Comparison of ENCODE assay signal across 1 cellular context in the genomic region with DNA sequence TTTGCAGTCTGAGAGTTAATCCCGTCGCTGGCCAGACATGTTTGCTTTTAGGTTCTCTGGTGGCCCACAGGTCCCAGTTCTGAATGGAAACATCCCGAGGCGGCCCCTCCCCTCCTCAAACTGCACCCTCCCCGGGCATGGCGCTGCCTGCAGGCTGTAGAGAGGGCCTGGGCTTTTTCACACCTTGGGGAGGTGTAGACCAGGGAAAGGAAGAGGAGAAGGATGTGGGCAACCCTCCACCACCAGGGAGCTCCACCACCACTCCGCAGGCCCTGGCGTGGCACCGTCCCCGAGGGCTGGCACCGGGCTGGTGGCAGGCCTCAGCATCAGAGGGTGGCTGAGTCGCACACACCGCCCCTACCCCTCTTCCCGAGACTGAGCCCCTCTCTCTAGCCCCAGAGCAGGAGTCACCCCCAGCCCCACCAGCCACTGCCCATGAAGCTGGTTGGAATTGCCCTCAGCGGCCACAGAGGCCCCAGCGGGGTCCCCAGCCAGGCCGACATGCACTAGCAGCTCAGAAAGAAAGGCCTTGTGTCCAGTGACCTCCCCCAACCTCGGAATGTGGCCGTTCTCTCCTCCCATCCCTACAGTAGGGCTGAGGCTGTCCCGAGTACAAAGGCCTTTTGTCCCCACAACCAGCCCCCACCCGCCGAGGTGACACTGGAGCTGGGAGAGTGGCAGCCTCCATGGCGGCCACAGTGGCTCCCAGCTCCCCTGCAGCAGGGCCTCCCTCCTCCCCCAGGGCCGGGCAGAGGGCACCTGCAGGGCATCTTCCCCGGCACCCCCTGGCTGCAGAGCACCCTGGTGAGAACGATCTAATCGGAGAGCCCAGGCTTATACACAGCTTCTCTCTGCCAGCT.
TF ChIP-seq lines count a peak whose summit lies in the region.

No MANE protein-coding gene starts in this region.

TF ChIP-seq in HepG2, 621 proteins besides CTCF, POLR2A, EP300 and RAD21 (continued from another document and continues in another):
- peak; percentile 81; the same call in 1 of the 2 replicates for TF ChIP-seq MTERF4 (CRISPR knock-in tag; IDR thresholded peaks at IDR 0.05)
- TF ChIP-seq, protein P1, sequence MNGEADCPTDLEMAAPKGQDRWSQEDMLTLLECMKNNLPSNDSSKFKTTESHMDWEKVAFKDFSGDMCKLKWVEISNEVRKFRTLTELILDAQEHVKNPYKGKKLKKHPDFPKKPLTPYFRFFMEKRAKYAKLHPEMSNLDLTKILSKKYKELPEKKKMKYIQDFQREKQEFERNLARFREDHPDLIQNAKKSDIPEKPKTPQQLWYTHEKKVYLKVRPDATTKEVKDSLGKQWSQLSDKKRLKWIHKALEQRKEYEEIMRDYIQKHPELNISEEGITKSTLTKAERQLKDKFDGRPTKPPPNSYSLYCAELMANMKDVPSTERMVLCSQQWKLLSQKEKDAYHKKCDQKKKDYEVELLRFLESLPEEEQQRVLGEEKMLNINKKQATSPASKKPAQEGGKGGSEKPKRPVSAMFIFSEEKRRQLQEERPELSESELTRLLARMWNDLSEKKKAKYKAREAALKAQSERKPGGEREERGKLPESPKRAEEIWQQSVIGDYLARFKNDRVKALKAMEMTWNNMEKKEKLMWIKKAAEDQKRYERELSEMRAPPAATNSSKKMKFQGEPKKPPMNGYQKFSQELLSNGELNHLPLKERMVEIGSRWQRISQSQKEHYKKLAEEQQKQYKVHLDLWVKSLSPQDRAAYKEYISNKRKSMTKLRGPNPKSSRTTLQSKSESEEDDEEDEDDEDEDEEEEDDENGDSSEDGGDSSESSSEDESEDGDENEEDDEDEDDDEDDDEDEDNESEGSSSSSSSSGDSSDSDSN (CRISPR knock-in tag; IDR thresholded peaks at IDR 0.05), result peak; percentile 72
- TF ChIP-seq SPEN (CRISPR knock-in tag; IDR thresholded peaks at IDR 0.05; ENCODE audit: low read depth), result peak; percentile 81
- peak; percentile 19; the same call in 1 of the 2 replicates for TF ChIP-seq ARID4A (CRISPR knock-in tag; IDR thresholded peaks at IDR 0.05; ENCODE audit: borderline replicate concordance)
- TF ChIP-seq PHF5A (CRISPR knock-in tag; IDR thresholded peaks at IDR 0.05; ENCODE audit: low read depth, unreplicated experiment), result no peak
- no peak for TF ChIP-seq ZNF30 (CRISPR knock-in tag; IDR thresholded peaks at IDR 0.05)
- TF ChIP-seq NR2F2 (IDR thresholded peaks at IDR 0.05; ENCODE audit: borderline replicate concordance, low read depth), result peak; percentile 39; the same call in 1 of the 2 replicates
- no peak for TF ChIP-seq NONO (IDR thresholded peaks at IDR 0.05)
- TF ChIP-seq NONO (CRISPR knock-in tag; conservative IDR thresholded peaks at IDR 0.05), result 0 out of 2 replicates have a peak, but pooled peaks have one; percentile 74
- 0 out of 2 replicates have a peak, but pooled peaks have one; percentile 26 for TF ChIP-seq ZNF607 (CRISPR knock-in tag; IDR thresholded peaks at IDR 0.05; ENCODE audit: borderline replicate concordance)
- peak; percentile 19; the same call in 1 of the 2 replicates for TF ChIP-seq ZNF619 (CRISPR knock-in tag; IDR thresholded peaks at IDR 0.05)
- TF ChIP-seq FOXA1 (IDR thresholded peaks at IDR 0.05), result no peak
- TF ChIP-seq FOXA1 (CRISPR knock-in tag; IDR thresholded peaks at IDR 0.05), result peak; percentile 20; the same call in 1 of the 2 replicates
- TF ChIP-seq, protein P2, sequence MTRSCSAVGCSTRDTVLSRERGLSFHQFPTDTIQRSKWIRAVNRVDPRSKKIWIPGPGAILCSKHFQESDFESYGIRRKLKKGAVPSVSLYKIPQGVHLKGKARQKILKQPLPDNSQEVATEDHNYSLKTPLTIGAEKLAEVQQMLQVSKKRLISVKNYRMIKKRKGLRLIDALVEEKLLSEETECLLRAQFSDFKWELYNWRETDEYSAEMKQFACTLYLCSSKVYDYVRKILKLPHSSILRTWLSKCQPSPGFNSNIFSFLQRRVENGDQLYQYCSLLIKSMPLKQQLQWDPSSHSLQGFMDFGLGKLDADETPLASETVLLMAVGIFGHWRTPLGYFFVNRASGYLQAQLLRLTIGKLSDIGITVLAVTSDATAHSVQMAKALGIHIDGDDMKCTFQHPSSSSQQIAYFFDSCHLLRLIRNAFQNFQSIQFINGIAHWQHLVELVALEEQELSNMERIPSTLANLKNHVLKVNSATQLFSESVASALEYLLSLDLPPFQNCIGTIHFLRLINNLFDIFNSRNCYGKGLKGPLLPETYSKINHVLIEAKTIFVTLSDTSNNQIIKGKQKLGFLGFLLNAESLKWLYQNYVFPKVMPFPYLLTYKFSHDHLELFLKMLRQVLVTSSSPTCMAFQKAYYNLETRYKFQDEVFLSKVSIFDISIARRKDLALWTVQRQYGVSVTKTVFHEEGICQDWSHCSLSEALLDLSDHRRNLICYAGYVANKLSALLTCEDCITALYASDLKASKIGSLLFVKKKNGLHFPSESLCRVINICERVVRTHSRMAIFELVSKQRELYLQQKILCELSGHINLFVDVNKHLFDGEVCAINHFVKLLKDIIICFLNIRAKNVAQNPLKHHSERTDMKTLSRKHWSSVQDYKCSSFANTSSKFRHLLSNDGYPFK (CRISPR knock-in tag; IDR thresholded peaks at IDR 0.05; ENCODE audit: borderline replicate concordance), result peak; percentile 79; the same call in 1 of the 2 replicates
- 0 out of 2 replicates have a peak, but pooled peaks have one; percentile 43 for TF ChIP-seq SIN3A (IDR thresholded peaks at IDR 0.05; ENCODE audit: borderline replicate concordance, low read depth, low read length)
- peak; percentile 76; the same call in 1 of the 2 replicates for TF ChIP-seq ZNF430 (CRISPR knock-in tag; IDR thresholded peaks at IDR 0.05)
- TF ChIP-seq, protein P3, sequence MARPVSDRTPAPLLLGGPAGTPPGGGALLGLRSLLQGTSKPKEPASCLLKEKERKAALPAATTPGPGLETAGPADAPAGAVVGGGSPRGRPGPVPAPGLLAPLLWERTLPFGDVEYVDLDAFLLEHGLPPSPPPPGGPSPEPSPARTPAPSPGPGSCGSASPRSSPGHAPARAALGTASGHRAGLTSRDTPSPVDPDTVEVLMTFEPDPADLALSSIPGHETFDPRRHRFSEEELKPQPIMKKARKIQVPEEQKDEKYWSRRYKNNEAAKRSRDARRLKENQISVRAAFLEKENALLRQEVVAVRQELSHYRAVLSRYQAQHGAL (CRISPR knock-in tag; IDR thresholded peaks at IDR 0.05; ENCODE audit: not compliant biosample characterization), result no peak
- TF ChIP-seq, protein P4, sequence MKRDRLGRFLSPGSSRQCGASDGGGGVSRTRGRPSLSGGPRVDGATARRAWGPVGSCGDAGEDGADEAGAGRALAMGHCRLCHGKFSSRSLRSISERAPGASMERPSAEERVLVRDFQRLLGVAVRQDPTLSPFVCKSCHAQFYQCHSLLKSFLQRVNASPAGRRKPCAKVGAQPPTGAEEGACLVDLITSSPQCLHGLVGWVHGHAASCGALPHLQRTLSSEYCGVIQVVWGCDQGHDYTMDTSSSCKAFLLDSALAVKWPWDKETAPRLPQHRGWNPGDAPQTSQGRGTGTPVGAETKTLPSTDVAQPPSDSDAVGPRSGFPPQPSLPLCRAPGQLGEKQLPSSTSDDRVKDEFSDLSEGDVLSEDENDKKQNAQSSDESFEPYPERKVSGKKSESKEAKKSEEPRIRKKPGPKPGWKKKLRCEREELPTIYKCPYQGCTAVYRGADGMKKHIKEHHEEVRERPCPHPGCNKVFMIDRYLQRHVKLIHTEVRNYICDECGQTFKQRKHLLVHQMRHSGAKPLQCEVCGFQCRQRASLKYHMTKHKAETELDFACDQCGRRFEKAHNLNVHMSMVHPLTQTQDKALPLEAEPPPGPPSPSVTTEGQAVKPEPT (CRISPR knock-in tag; IDR thresholded peaks at IDR 0.05; ENCODE audit: low read depth), result no peak
- peak; percentile 80 for TF ChIP-seq SAP130 (CRISPR knock-in tag; IDR thresholded peaks at IDR 0.05; ENCODE audit: low read depth)
- peak; percentile 66; the same call in 1 of the 2 replicates for TF ChIP-seq ZNF142 (CRISPR knock-in tag; IDR thresholded peaks at IDR 0.05)
- peak; percentile 83 for TF ChIP-seq REPIN1 (CRISPR knock-in tag; IDR thresholded peaks at IDR 0.05; ENCODE audit: borderline replicate concordance, low read depth)
- peak; percentile 3; the same call in 1 of the 2 replicates for TF ChIP-seq ZMYM4 (CRISPR knock-in tag; IDR thresholded peaks at IDR 0.05)
- TF ChIP-seq MTF2 (CRISPR knock-in tag; IDR thresholded peaks at IDR 0.05; ENCODE audit: borderline replicate concordance), result 0 out of 2 replicates have a peak, but pooled peaks have one; percentile 27
- no peak for TF ChIP-seq ZNF572 (CRISPR knock-in tag; IDR thresholded peaks at IDR 0.05)
- peak; percentile 66 for TF ChIP-seq ZNF263 (CRISPR knock-in tag; IDR thresholded peaks at IDR 0.05)
- peak; percentile 83 for TF ChIP-seq HOXA3 (CRISPR knock-in tag; IDR thresholded peaks at IDR 0.05)
- peak; percentile 66 for TF ChIP-seq SKI (IDR thresholded peaks at IDR 0.05; ENCODE audit: partially characterized antibody)
- TF ChIP-seq, protein P5, sequence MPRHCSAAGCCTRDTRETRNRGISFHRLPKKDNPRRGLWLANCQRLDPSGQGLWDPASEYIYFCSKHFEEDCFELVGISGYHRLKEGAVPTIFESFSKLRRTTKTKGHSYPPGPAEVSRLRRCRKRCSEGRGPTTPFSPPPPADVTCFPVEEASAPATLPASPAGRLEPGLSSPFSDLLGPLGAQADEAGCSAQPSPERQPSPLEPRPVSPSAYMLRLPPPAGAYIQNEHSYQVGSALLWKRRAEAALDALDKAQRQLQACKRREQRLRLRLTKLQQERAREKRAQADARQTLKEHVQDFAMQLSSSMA (CRISPR knock-in tag; IDR thresholded peaks at IDR 0.05), result 0 out of 2 replicates have a peak, but pooled peaks have one; percentile 2
- TF ChIP-seq ZNF230 (CRISPR knock-in tag; IDR thresholded peaks at IDR 0.05), result 0 out of 2 replicates have a peak, but pooled peaks have one; percentile 14
- TF ChIP-seq ZNF773 (CRISPR knock-in tag; IDR thresholded peaks at IDR 0.05; ENCODE audit: borderline replicate concordance), result no peak
- peak; percentile 87 for TF ChIP-seq WIZ (CRISPR knock-in tag; IDR thresholded peaks at IDR 0.05)
- TF ChIP-seq ASH2L (IDR thresholded peaks at IDR 0.05; ENCODE audit: insufficient read length, low read depth, low read length), result peak; percentile 93
- no peak; the same call in 1 of the 2 replicates for TF ChIP-seq KLF15 (CRISPR knock-in tag; IDR thresholded peaks at IDR 0.05; ENCODE audit: borderline replicate concordance)
